ENCODE assay signal across 8 cellular contexts in genomic region chr16:85028638-85029412, GRCh38. TPM values are rescaled to one million over a fixed set of nuclear protein-coding genes. Genes with fewer than 3 reads are reported as not detected.
DNase-seq lines count a peak whose midpoint lies in the region; ATAC-seq, FAIRE-seq and TF ChIP-seq lines count a peak whose summit lies in the region.

No MANE protein-coding gene starts in this region.

- peak overlapping the region; percentile 85 for H3K4me3 Mint-ChIP-seq in activated CD8-positive, alpha-beta T cell treated with anti-CD3 and anti-CD28 coated beads for 36 hours
- peak overlapping the region; percentile 86 for H3K4me3 Mint-ChIP-seq in natural killer cell treated with Interleukin-12 subunit alpha and Interleukin-12 subunit beta and Interleukin-15 and Interleukin-18, amount 100 ng/mL, for 72 hours

- H3K36me3 ChIP-seq in DOHH2 (ENCODE audit: control insufficient read depth, low read length) (no peaks in the 10 kb centered on the region), duodenal mucosa (ENCODE audit: control insufficient read depth in 1 of 2, insufficient read depth in 2 of 2, low read length in 2 of 2) (peaks cover 2 to 9% of the 10 kb centered on the region in 2 donors)

- peak overlapping the region; percentile 76; the same call in 1 of the 2 replicates for H3K4me2 ChIP-seq in DOHH2 (ENCODE audit: low read length)

- H3F3A ChIP-seq in DOHH2 (ENCODE audit: control insufficient read depth, insufficient read depth): no peaks in the 10 kb centered on the region

- TF ChIP-seq CTCF in DOHH2 (IDR thresholded peaks at IDR 0.05; ENCODE audit: low read depth, low read length, poor library complexity, severe bottlenecking): no peak
- TF ChIP-seq CTCF in activated CD8-positive, alpha-beta T cell treated with anti-CD3 and anti-CD28 coated beads for 36 hours (IDR thresholded peaks at IDR 0.05): no peak

- intact Hi-C loops in activated CD8-positive, alpha-beta T cell treated with anti-CD3 and anti-CD28 coated beads for 36 hours (cut with micrococcal nuclease): loop anchor here (1.0 kb wide), 2 partner anchors 18 to 26 kb away; partner anchors contain the start of gene ZDHHC7

- H3K4me1 ChIP-seq in DOHH2 (ENCODE audit: control insufficient read depth, low read length) (peaks cover 12% of the 10 kb centered on the region), duodenal mucosa (ENCODE audit: control insufficient read depth in 1 of 2, insufficient read depth in 2 of 2, low read length in 2 of 2) (peaks cover 29 to 36% of the 10 kb centered on the region in 2 donors)

- peak; percentile 33 for FAIRE-seq in HTR-8/SVneo (lab: Jason Lieb, UNC)

- CTCF ChIA-PET in activated CD8-positive, alpha-beta T cell treated with anti-CD3 and anti-CD28 coated beads for 36 hours (lab: Charles Lee): interaction anchor here (0.8 to 3.3 kb wide), 7 partner anchors 16 to 86 kb away, joined by 3 to 24 read pairs (median 5); partner anchors contain the start of gene ZDHHC7

- no peaks in the 10 kb centered on the region for H3K79me2 ChIP-seq in DOHH2 (ENCODE audit: control insufficient read depth, low read length)

- no peaks in the 10 kb centered on the region for H3K9me3 ChIP-seq in DOHH2 (ENCODE audit: control insufficient read depth, insufficient read depth, low read length)
- H3K9me3 ChIP-seq in duodenal mucosa (ENCODE audit: control insufficient read depth in 1 of 2, low read length in 2 of 2): no peaks in the 10 kb centered on the region

- peak; percentile 79 for ATAC-seq in activated CD8-positive, alpha-beta T cell treated with anti-CD3 and anti-CD28 coated beads for 36 hours
- peak in 1 of 2 donors; percentile 60 for ATAC-seq in natural killer cell treated with Interleukin-12 subunit alpha and Interleukin-12 subunit beta and Interleukin-15 and Interleukin-18, amount 100 ng/mL, for 72 hours
- ATAC-seq in stimulated activated naive CD8-positive, alpha-beta T cell treated with anti-CD3 and anti-CD28 coated beads, Interleukin-15, Interleukin-2, amounts not matched to agents 100 U/mL and 50 U/mL, for 24 hours: peak; percentile 84

- H3K27me3 Mint-ChIP-seq in activated CD8-positive, alpha-beta T cell treated with anti-CD3 and anti-CD28 coated beads for 36 hours: no peaks in the 10 kb centered on the region
- no peaks in the 10 kb centered on the region for H3K27me3 Mint-ChIP-seq in natural killer cell treated with Interleukin-12 subunit alpha and Interleukin-12 subunit beta and Interleukin-15 and Interleukin-18, amount 100 ng/mL, for 72 hours

- H3K27ac Mint-ChIP-seq in activated CD8-positive, alpha-beta T cell treated with anti-CD3 and anti-CD28 coated beads for 36 hours: peak overlapping the region; percentile 92
- peak overlapping the region; percentile 43 to 83 for H3K27ac Mint-ChIP-seq in natural killer cell treated with Interleukin-12 subunit alpha and Interleukin-12 subunit beta and Interleukin-15 and Interleukin-18, amount 100 ng/mL, for 72 hours

- no peaks in the 10 kb centered on the region for H3K9me3 Mint-ChIP-seq in activated CD8-positive, alpha-beta T cell treated with anti-CD3 and anti-CD28 coated beads for 36 hours
- H3K9me3 Mint-ChIP-seq in natural killer cell treated with Interleukin-12 subunit alpha and Interleukin-12 subunit beta and Interleukin-15 and Interleukin-18, amount 100 ng/mL, for 72 hours: no peaks in the 10 kb centered on the region

- H3K27me3 ChIP-seq in DOHH2 (ENCODE audit: control insufficient read depth, low read length) (peaks cover 26% of the 10 kb centered on the region), duodenal mucosa (ENCODE audit: control insufficient read depth in 1 of 2, insufficient read depth in 2 of 2, low read length in 2 of 2) (no peaks in the 10 kb centered on the region)

- no peaks in the 10 kb centered on the region for H3K9me2 ChIP-seq in DOHH2 (replicated peaks; ENCODE audit: control insufficient read depth, low read length)

- peaks cover 42% of the 10 kb centered on the region for H3K4me1 Mint-ChIP-seq in activated CD8-positive, alpha-beta T cell treated with anti-CD3 and anti-CD28 coated beads for 36 hours (ENCODE audit: low read depth)
- H3K4me1 Mint-ChIP-seq in natural killer cell treated with Interleukin-12 subunit alpha and Interleukin-12 subunit beta and Interleukin-15 and Interleukin-18, amount 100 ng/mL, for 72 hours (ENCODE audit: low read depth in 2 of 2): peaks cover 22 to 27% of the 10 kb centered on the region in 2 donors

- no peak for DNase-seq in HTR-8/SVneo (ENCODE audit: insufficient read length, low spot score)
- DNase-seq in activated CD8-positive, alpha-beta T cell treated with anti-CD3 and anti-CD28 coated beads for 36 hours: peak; percentile 91
- DNase-seq in natural killer cell treated with Interleukin-12 subunit alpha and Interleukin-12 subunit beta and Interleukin-15 and Interleukin-18, amount 100 ng/mL, for 72 hours (ENCODE audit: low spot score): no peak
- peak; percentile 72 for DNase-seq in stimulated activated naive CD8-positive, alpha-beta T cell treated with anti-CD3 and anti-CD28 coated beads, Interleukin-15, Interleukin-2, amounts not matched to agents 100 U/mL and 50 U/mL, for 24 hours
- DNase-seq in NOMO-1 treated with dmso at 0.1 percent for 144 hours (lab: John Stamatoyannopoulos, UW; ENCODE audit: unreplicated experiment): no peak
- no peak for DNase-seq in GOT3 (lab: John Stamatoyannopoulos, UW)

- peaks cover 2% of the 10 kb centered on the region for H3K36me3 Mint-ChIP-seq in activated CD8-positive, alpha-beta T cell treated with anti-CD3 and anti-CD28 coated beads for 36 hours (ENCODE audit: low read depth)
- H3K36me3 Mint-ChIP-seq in natural killer cell treated with Interleukin-12 subunit alpha and Interleukin-12 subunit beta and Interleukin-15 and Interleukin-18, amount 100 ng/mL, for 72 hours: no peaks in the 10 kb centered on the region

- H4K20me1 ChIP-seq in DOHH2 (ENCODE audit: control insufficient read depth, insufficient read depth, low read depth, low read length): no peaks in the 10 kb centered on the region

- no peak overlapping the region for H3K27ac ChIP-seq in DOHH2 (ENCODE audit: low read depth, low read length)
- no peak overlapping the region for H3K27ac ChIP-seq in duodenal mucosa (ENCODE audit: low read depth, low read length)

- no peak overlapping the region for H3K4me3 ChIP-seq in DOHH2 (ENCODE audit: low read length)
- peak overlapping the region; percentile 81 to 84 for H3K4me3 ChIP-seq in duodenal mucosa (ENCODE audit: low read depth in 1 of 2, low read length in 2 of 2)

- peak overlapping the region; percentile 81 to 91 for H3K9ac ChIP-seq in duodenal mucosa (ENCODE audit: low read depth in 1 of 2, low read length in 2 of 2)

- POLR2A ChIA-PET in activated CD8-positive, alpha-beta T cell treated with anti-CD3 and anti-CD28 coated beads for 36 hours (lab: Charles Lee): interaction anchor here (0.8 to 1.7 kb wide), 5 partner anchors 17 to 31 kb away, joined by 3 to 7 read pairs (median 6); partner anchors contain the start of gene ZDHHC7

RNA-seq across cellular contexts. Expression of gene KIAA0513, which starts 1.2 kb away (rescaled TPM):
- 1 to 10 TPM; 3.9 to 5.3 TPM for total RNA-seq in activated CD8-positive, alpha-beta T cell treated with anti-CD3 and anti-CD28 coated beads for 36 hours
- total RNA-seq in natural killer cell treated with Interleukin-12 subunit alpha and Interleukin-12 subunit beta and Interleukin-15 and Interleukin-18, amount 100 ng/mL, for 72 hours: 1 to 10 TPM; 3.3 to 3.6 TPM

RNA-seq across cellular contexts. Expression of gene ZDHHC7, which starts 17.5 kb away (rescaled TPM):
- 10 to 100 TPM; 20.7 to 23.6 TPM for total RNA-seq in activated CD8-positive, alpha-beta T cell treated with anti-CD3 and anti-CD28 coated beads for 36 hours
- total RNA-seq in natural killer cell treated with Interleukin-12 subunit alpha and Interleukin-12 subunit beta and Interleukin-15 and Interleukin-18, amount 100 ng/mL, for 72 hours: 10 to 100 TPM; 28.5 to 43.9 TPM

Comparison
In these comparisons a context has a peak if more than half of its experiments do, and no peak if none do; other contexts are left out.
1. DNase-seq: peak in activated CD8-positive, alpha-beta T cell treated with anti-CD3 and anti-CD28 coated beads for 36 hours (single experiment) and stimulated activated naive CD8-positive, alpha-beta T cell treated with anti-CD3 and anti-CD28 coated beads, Interleukin-15, Interleukin-2, amounts not matched to agents 100 U/mL and 50 U/mL, for 24 hours (single experiment); none in HTR-8/SVneo (single experiment), natural killer cell treated with Interleukin-12 subunit alpha and Interleukin-12 subunit beta and Interleukin-15 and Interleukin-18, amount 100 ng/mL, for 72 hours (single experiment), NOMO-1 treated with dmso at 0.1 percent for 144 hours (single experiment) and GOT3 (single experiment).